Comparison of ENCODE assay signal across 8 cellular contexts in genomic region chr6:35343092-35343834, GRCh38. TPM values are rescaled to one million over a fixed set of nuclear protein-coding genes. Genes with fewer than 3 reads are reported as not detected.
A peak's percentile ranks its signal among the peaks of the same experiment; 100 is the strongest.
DNase-seq lines count a peak whose midpoint lies in the region; ATAC-seq and TF ChIP-seq lines count a peak whose summit lies in the region.

No MANE protein-coding gene starts in this region.

- intact Hi-C loops in PC-9 (cut with micrococcal nuclease; ENCODE audit: unreplicated experiment): no loop called here

- CTCF ChIA-PET in PC-9 (lab: Charles Lee): interaction anchor here (1.2 to 1.8 kb wide), 3 partner anchors 72 to 106 kb away, joined by 4 to 25 read pairs (median 8); no protein-coding TSS in a partner anchor

- TSS peak; percentile 46 for BruUV-seq in PC-9 (replicated peaks; lab: Mats Ljungman, UMichigan)

- 9% methylated on average over 13 of the region's 13 CpGs for WGBS in urinary bladder

- H4K20me1 ChIP-seq in PC-9 (ENCODE audit: insufficient read depth): no peaks in the 10 kb centered on the region

- H3F3A ChIP-seq in PC-9 (ENCODE audit: insufficient read depth, low read depth): peaks cover 13% of the 10 kb centered on the region; the same call in 1 of the 2 replicates

- H3K4me2 ChIP-seq in PC-9: peak overlapping the region; percentile 93

- peaks cover 26% of the 10 kb centered on the region for H3K79me2 ChIP-seq in PC-9 (ENCODE audit: low read depth)

- H3K9me3 ChIP-seq in PC-9 (ENCODE audit: insufficient read depth, low read depth): no peaks in the 10 kb centered on the region

- no peaks in the 10 kb centered on the region for H3K9me2 ChIP-seq in PC-9 (ENCODE audit: insufficient read depth)

- no peak for TF ChIP-seq CTCF in GM06990 (IDR thresholded peaks at IDR 0.05; ENCODE audit: insufficient read depth, low read length, poor library complexity, severe bottlenecking)
- TF ChIP-seq CTCF in PC-9 (conservative IDR thresholded peaks at IDR 0.05): no peak

- 0 out of 2 replicates have a peak overlapping the region, but pooled peaks have one; percentile 44 for H2AFZ ChIP-seq in PC-9

- ATAC-seq in HG02798 (IDR thresholded peaks at IDR 0.05; ENCODE audit: poor library complexity, unreplicated experiment): no peak

- H3K4me1 ChIP-seq in PC-9 (replicated peaks; ENCODE audit: insufficient read depth) (peaks cover 25% of the 10 kb centered on the region), urinary bladder (ENCODE audit: insufficient read depth) (peaks cover 1% of the 10 kb centered on the region)

- H3K27me3 ChIP-seq in GM06990 (replicated peaks; ENCODE audit: control insufficient read depth, insufficient read depth, low read length) (no peaks in the 10 kb centered on the region), PC-9 (ENCODE audit: insufficient read depth, low read depth) (no peaks in the 10 kb centered on the region)

- H3K4me3 ChIP-seq in GM06990 (replicated peaks; ENCODE audit: low read depth, low read length): peak overlapping the region; percentile 93
- peak overlapping the region; percentile 77 for H3K4me3 ChIP-seq in PC-9
- peak overlapping the region; percentile 78 for H3K4me3 ChIP-seq in urinary bladder (ENCODE audit: low read depth, low read length)

- H3K36me3 ChIP-seq in GM06990 (ENCODE audit: control insufficient read depth, insufficient read depth, low read length) (peaks cover 4% of the 10 kb centered on the region), PC-9 (ENCODE audit: low read depth) (no peaks in the 10 kb centered on the region), urinary bladder (ENCODE audit: insufficient read depth) (no peaks in the 10 kb centered on the region)

- H3K27ac ChIP-seq in PC-9: peak overlapping the region; percentile 95
- H3K27ac ChIP-seq in urinary bladder (ENCODE audit: low read depth): peak overlapping the region; percentile 90

- POLR2A ChIA-PET in PC-9 (lab: Charles Lee; ENCODE audit: unreplicated experiment): interaction anchor here (0.6 kb wide), 1 partner anchor 46 kb away, joined by 5 read pairs; no protein-coding TSS in a partner anchor

- no peak for DNase-seq in GM06990 (ENCODE audit: extremely low read depth, insufficient read length)
- no peak for DNase-seq in PC-9
- peak; percentile 74 for DNase-seq in dermis blood vessel endothelial cell
- peak; percentile 18 for DNase-seq in midbrain (lab: John Stamatoyannopoulos, UW)
- DNase-seq in stimulated activated CD4-positive, alpha-beta T cell treated with anti-CD3 and anti-CD28 coated beads, Interleukin-4, amount 100 ng/mL, for 4 hours: no peak
- DNase-seq in NCI-H2081 (lab: John Stamatoyannopoulos, UW): no peak

RNA-seq across cellular contexts. Expression of gene PPARD, which starts 0.9 kb away (rescaled TPM):
- total RNA-seq in PC-9 (2021): 18.8 and 24.7 TPM in 2 replicates
- total RNA-seq in dermis blood vessel endothelial cell: 9.7 and 18.1 TPM in 2 replicates
- total RNA-seq in urinary bladder: 5.8 TPM
- 30.1 TPM for polyA plus RNA-seq in urinary bladder

RNA-seq across cellular contexts. Expression of gene DEF6, which starts 45.6 kb away (rescaled TPM):
- total RNA-seq in PC-9 (2021) (19.6 and 27.0 TPM in 2 replicates), dermis blood vessel endothelial cell (0.88 and 1.0 TPM in 2 replicates), urinary bladder (7.2 TPM)
- polyA plus RNA-seq in urinary bladder: 7.8 TPM

Comparison
In these comparisons a context has a peak if more than half of its experiments do, and no peak if none do; other contexts are left out.
1. DNase-seq: peak in dermis blood vessel endothelial cell (single experiment) and midbrain (single experiment); none in GM06990 (single experiment), PC-9 (0 of 2), stimulated activated CD4-positive, alpha-beta T cell treated with anti-CD3 and anti-CD28 coated beads, Interleukin-4, amount 100 ng/mL, for 4 hours (0 of 2) and NCI-H2081 (0 of 2).
2. Peak in every context shown above with its lines, with median percentiles within 50 percentile points of each other: H3K4me3 ChIP-seq.